In the genomic region with DNA sequence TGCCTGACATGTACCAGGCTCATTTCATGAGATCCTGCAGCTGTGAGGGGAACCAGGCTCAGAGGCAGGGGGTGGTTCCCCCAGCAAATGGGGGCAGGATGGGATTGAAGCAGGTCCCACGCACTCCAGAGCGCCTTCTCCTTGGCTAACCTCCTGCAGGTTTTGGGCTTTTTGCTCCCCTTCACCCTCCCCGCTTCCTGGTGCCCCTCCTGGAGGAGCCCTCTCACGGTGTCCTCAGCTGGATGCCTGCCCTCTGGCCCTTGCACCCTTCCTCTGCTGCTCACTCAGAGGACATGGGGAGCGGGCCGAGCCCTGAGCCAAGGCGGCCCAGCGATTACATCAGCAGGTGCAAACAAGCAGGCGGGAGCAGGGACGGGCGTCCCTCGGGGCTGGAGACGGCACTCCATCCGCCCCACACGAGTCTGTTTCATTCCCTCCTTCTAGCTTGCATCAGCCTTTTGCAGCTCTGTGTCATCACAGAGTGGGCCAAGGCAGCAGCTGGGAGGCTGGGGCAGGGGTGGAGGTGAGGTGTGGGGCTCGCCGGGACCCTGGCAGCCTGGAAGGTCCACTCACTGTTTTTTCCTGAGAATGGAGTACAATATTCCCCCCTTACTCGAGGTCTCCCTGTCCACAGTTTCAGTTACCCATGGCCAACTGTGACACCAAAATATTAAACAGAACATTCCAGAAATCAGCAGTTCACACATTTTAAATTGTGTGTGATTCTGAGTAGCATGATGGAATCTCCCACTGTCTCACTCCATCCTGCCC, we compare ENCODE assay signal across 8 cellular contexts. TPM values are rescaled to one million over a fixed set of nuclear protein-coding genes. Genes with fewer than 3 reads are reported as not detected.
DNase-seq lines count a peak whose midpoint lies in the region; ATAC-seq and TF ChIP-seq lines count a peak whose summit lies in the region.

No MANE protein-coding gene starts in this region.

- DNase-seq in GM23248 (peak; percentile 70), OCI-M1 (lab: John Stamatoyannopoulos, UW) (peak; percentile 64), Right ventricle myocardium superior (peak; percentile 74), gastrocnemius medialis (peak; percentile 27 to 54), lower leg skin (ENCODE audit: low spot score in 2 of 2) (no peak), HUDEP-2 (lab: John Stamatoyannopoulos, UW; ENCODE audit: unreplicated experiment in 76 of 76) (no peak)

- no peak overlapping the region for H3K4me3 ChIP-seq in GM23248
- no peak overlapping the region for H3K4me3 ChIP-seq in gastrocnemius medialis
- no peak overlapping the region for H3K4me3 ChIP-seq in lower leg skin (ENCODE audit: low read depth, poor library complexity, severe bottlenecking)

- no peaks in the 10 kb centered on the region for H4K20me1 ChIP-seq in GM23248 (ENCODE audit: insufficient read depth)

- 85 to 86% methylated on average over 18 of the region's 18 CpGs for WGBS in GM23248 (ENCODE audit: low coverage in 1 of 2, low lambda C conversion rate in 2 of 2, missing lambda C conversion rate in 2 of 2), 2 experiments
- 65 to 67% methylated on average over 18 of the region's 18 CpGs for WGBS in lower leg skin, 2 donors

- H3K36me3 ChIP-seq in GM23248 (ENCODE audit: low read depth) (no peaks in the 10 kb centered on the region), gastrocnemius medialis (no peaks in the 10 kb centered on the region)

- H3K9ac ChIP-seq in GM23248: peak overlapping the region; percentile 43; the same call in 1 of the 2 replicates

- no peaks in the 10 kb centered on the region for H3K79me2 ChIP-seq in GM23248 (ENCODE audit: insufficient read depth)

- TF ChIP-seq CTCF in gastrocnemius medialis (IDR thresholded peaks at IDR 0.05 in 4 of 5, conservative IDR thresholded peaks at IDR 0.05 in 1 of 5): no peak
- no peak for TF ChIP-seq CTCF in lower leg skin (IDR thresholded peaks at IDR 0.05)

- no peaks in the 10 kb centered on the region for H3K9me2 ChIP-seq in GM23248 (ENCODE audit: insufficient read depth)

- TF ChIP-seq POLR2A in gastrocnemius medialis (IDR thresholded peaks at IDR 0.05) (no peak), lower leg skin (IDR thresholded peaks at IDR 0.05) (no peak)

- H3K4me1 ChIP-seq in GM23248 (ENCODE audit: insufficient read depth): peaks cover 24% of the 10 kb centered on the region
- H3K4me1 ChIP-seq in gastrocnemius medialis: peaks cover 55 to 84% of the 10 kb centered on the region in 2 donors

- H3K9me3 ChIP-seq in GM23248 (ENCODE audit: low read depth) (no peaks in the 10 kb centered on the region), gastrocnemius medialis (no peaks in the 10 kb centered on the region)

- H3K4me2 ChIP-seq in GM23248 (ENCODE audit: unreplicated experiment): no peak overlapping the region

- H3K27me3 ChIP-seq in GM23248 (replicated peaks; ENCODE audit: insufficient read depth) (no peaks in the 10 kb centered on the region), gastrocnemius medialis (no peaks in the 10 kb centered on the region)

- ATAC-seq in Right ventricle myocardium superior (ENCODE audit: poor library complexity) (peak; percentile 21), gastrocnemius medialis (peak; percentile 24 to 29), HG03045 (IDR thresholded peaks at IDR 0.05; ENCODE audit: unreplicated experiment) (no peak), HG03520 (IDR thresholded peaks at IDR 0.05; ENCODE audit: unreplicated experiment) (no peak)

- H3K27ac ChIP-seq in GM23248: peak overlapping the region; percentile 68
- peak overlapping the region in 1 of 4 donors; percentile 14 for H3K27ac ChIP-seq in gastrocnemius medialis

- H2AFZ ChIP-seq in GM23248: no peak overlapping the region

- peaks cover 30% of the 10 kb centered on the region; the same call in 1 of the 2 replicates for H3F3A ChIP-seq in GM23248 (ENCODE audit: insufficient read depth)

- in situ Hi-C loops in GM23248 (cut with MboI): no loop called here
- in situ Hi-C loops in gastrocnemius medialis (cut with MboI; ENCODE audit: low sequenced_read_pairs in 4 of 4): no loop called here

- intact Hi-C loops in Right ventricle myocardium superior (cut with DNase I) (no loop called here), gastrocnemius medialis (cut with DNase I; ENCODE audit: low total_unique reads) (loop anchor here (5.0 kb wide), 1 partner anchor 34 kb away; no protein-coding TSS in a partner anchor), lower leg skin (cut with DNase I; ENCODE audit: low total_unique reads) (no loop called here)

RNA-seq across cellular contexts. Expression of a gene that starts 52.7 kb away (rescaled TPM):
- 1.9 and 3.0 TPM in 2 replicates for total RNA-seq in GM23248 (2014; rRNA removed; shearing (Covaris generic))
- 7.3 TPM in 2 replicates for polyA plus RNA-seq in GM23248 (2016; fragmentation: Nextera tagmentation; extraction: Ambion mirVana)
- total RNA-seq in Right ventricle myocardium superior (1.8 TPM), gastrocnemius medialis (1 to 10 TPM in 3 of 4 donors, under 1 TPM in 1; 0.36 to 2.8 (median 2.0) TPM), lower leg skin (1 to 10 TPM; 1.1 to 5.7 (median 2.6) TPM)

RNA-seq across cellular contexts. Expression of a gene that starts 54.0 kb away (rescaled TPM):
- total RNA-seq in GM23248 (2014; rRNA removed; shearing (Covaris generic)): 6.4 and 6.5 TPM in 2 replicates
- 2.7 and 3.0 TPM in 2 replicates for polyA plus RNA-seq in GM23248 (2016; fragmentation: Nextera tagmentation; extraction: Ambion mirVana)
- total RNA-seq in Right ventricle myocardium superior (12.2 TPM), gastrocnemius medialis (1 to 10 TPM in 2 of 4 donors, under 1 TPM in 2; 0.65 to 1.2 (median 0.90) TPM), lower leg skin (10 to 100 TPM in 1 of 4 donors, 1 to 10 TPM in 3; 4.2 to 17.6 (median 8.0) TPM)

Comparison
In these comparisons a context has a peak if more than half of its experiments do, and no peak if none do; other contexts are left out.
1. DNase-seq: peak in GM23248 (single experiment), OCI-M1 (single experiment), Right ventricle myocardium superior (single experiment) and gastrocnemius medialis (2 of 2); none in lower leg skin (0 of 2) and HUDEP-2 (0 of 76).
2. ATAC-seq: peak in Right ventricle myocardium superior (single experiment) and gastrocnemius medialis (2 of 2); none in HG03045 (single experiment) and HG03520 (single experiment).